In the genomic region with DNA sequence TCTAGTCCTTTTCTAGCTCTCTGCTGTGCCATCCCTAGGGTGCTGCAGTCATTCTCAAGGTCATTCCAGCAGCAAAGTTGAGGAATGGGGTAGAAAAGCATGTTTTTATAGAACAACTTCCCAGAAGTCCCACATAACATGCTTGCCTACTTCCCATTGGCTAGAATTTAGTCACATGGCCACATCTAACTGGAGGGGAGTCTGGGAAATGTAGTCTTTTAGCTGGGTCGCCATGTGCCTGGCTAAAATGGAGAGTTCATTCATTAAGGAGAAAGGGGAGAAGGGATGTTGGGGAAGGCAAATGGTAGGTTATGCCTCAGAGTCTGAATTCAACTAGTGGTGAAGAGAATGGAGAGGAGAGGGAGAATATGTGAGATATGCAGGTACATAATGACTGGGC, we compare ENCODE assay signal across 9 cellular contexts.
DNase-seq lines count a peak whose midpoint lies in the region; ATAC-seq, FAIRE-seq and TF ChIP-seq lines count a peak whose summit lies in the region.
"Had no signal": no experiment of that assay in that cellular context is flagged by ENCODE, and none has a peak within 500 bp of the region (broad histone marks: within the 10 kb centered on the region; RNA-seq: fewer than 3 reads in every experiment).

No MANE protein-coding gene starts in this region.

- no peak for TF ChIP-seq POLR2A in K562 (conservative IDR thresholded peaks at IDR 0.05)

- no peaks in the 10 kb centered on the region for H3K27me3 ChIP-seq in MM.1S (replicated peaks; ENCODE audit: insufficient read depth, low read length)
- no peaks in the 10 kb centered on the region; a peak in 2 of 5 replicates for H3K27me3 ChIP-seq in K562 (ENCODE audit: control insufficient read depth in 2 of 2, insufficient read depth in 2 of 2, low read length in 2 of 2)

- ATAC-seq in GM19395 (IDR thresholded peaks at IDR 0.05; ENCODE audit: unreplicated experiment) (peak; percentile 70), K562 (peak; percentile 98), GM19397 (IDR thresholded peaks at IDR 0.05; ENCODE audit: unreplicated experiment) (no peak)

- intact Hi-C loops in K562 (cut with micrococcal nuclease): no loop called here

- no peak overlapping the region for H3K4me2 ChIP-seq in MM.1S (ENCODE audit: low read depth, low read length)
- H3K4me2 ChIP-seq in K562 (ENCODE audit: insufficient read depth, low read length): peak overlapping the region; percentile 48

- CTCF ChIA-PET in K562 (lab: Yijun Ruan, JAX; ENCODE audit: low intra/inter-chr PET ratio): no interaction called here

- no peak overlapping the region for H3K27ac ChIP-seq in MM.1S (ENCODE audit: low read length)
- no peak overlapping the region for H3K27ac ChIP-seq in K562 (ENCODE audit: extremely low read depth, low read depth, low read length)

- POLR2A ChIA-PET in K562 (lab: Yijun Ruan, JAX): no interaction called here

- WGBS in K562 (ENCODE audit: insufficient coverage, low coverage, missing lambda C conversion rate): 0% methylated on average over 1 of the region's 1 CpG

- TF ChIP-seq CTCF in MM.1S (IDR thresholded peaks at IDR 0.05; ENCODE audit: low read length) (no peak), K562 (IDR thresholded peaks at IDR 0.05 in 2 of 3, conservative IDR thresholded peaks at IDR 0.05 in 1 of 3; ENCODE audit: insufficient read depth in 2 of 3, low read depth in 1 of 3, low read length in 3 of 3) (no peak)

- H3K79me2 ChIP-seq in MM.1S (ENCODE audit: low read length) (no peaks in the 10 kb centered on the region), K562 (ENCODE audit: control insufficient read depth, insufficient read depth, low read length) (no peaks in the 10 kb centered on the region)

- BruUV-seq in K562 (replicated peaks; lab: Mats Ljungman, UMichigan): no TSS peak

- H3K9me1 ChIP-seq in K562 (ENCODE audit: control insufficient read depth, insufficient read depth, low read length): no peaks in the 10 kb centered on the region

- H3K4me3 ChIP-seq in MM.1S (ENCODE audit: low read length): no peak overlapping the region
- H3K4me3 ChIP-seq in K562: no peak overlapping the region

- no peaks in the 10 kb centered on the region for H3F3A ChIP-seq in MM.1S (ENCODE audit: insufficient read depth, low read length)

- H2AFZ ChIP-seq in MM.1S (ENCODE audit: low read length) (0 out of 2 replicates have a peak overlapping the region, but pooled peaks have one; percentile 1), K562 (ENCODE audit: low read depth, low read length) (peak overlapping the region; percentile 93)

- H4K20me1 ChIP-seq in MM.1S (ENCODE audit: insufficient read depth, low read length): no peaks in the 10 kb centered on the region
- no peaks in the 10 kb centered on the region for H4K20me1 ChIP-seq in K562 (replicated peaks; ENCODE audit: control insufficient read depth, insufficient read depth, low read length)

- H3K36me3 ChIP-seq in MM.1S (replicated peaks; ENCODE audit: insufficient read depth, low read length): no peaks in the 10 kb centered on the region
- no peaks in the 10 kb centered on the region for H3K36me3 ChIP-seq in K562 (ENCODE audit: control insufficient read depth, insufficient read depth, low read length)

- H3K9ac ChIP-seq in MM.1S (ENCODE audit: low read length): no peak overlapping the region
- H3K9ac ChIP-seq in K562 (ENCODE audit: insufficient read depth in 1 of 2, low read depth in 2 of 2, low read length in 2 of 2): no peak overlapping the region

- no peaks in the 10 kb centered on the region for H3K9me3 ChIP-seq in MM.1S (replicated peaks; ENCODE audit: insufficient read depth, low read length)
- H3K9me3 ChIP-seq in K562 (replicated peaks; ENCODE audit: control insufficient read depth, insufficient read depth, low read depth, low read length): no peaks in the 10 kb centered on the region

- peak; percentile 71 for FAIRE-seq in K562 (lab: Jason Lieb, UNC)

- H3K4me1 ChIP-seq in MM.1S (ENCODE audit: low read length) (no peaks in the 10 kb centered on the region), K562 (replicated peaks in 1 of 2; ENCODE audit: control insufficient read depth in 2 of 2, insufficient read depth in 2 of 2, low read length in 2 of 2) (no peaks in the 10 kb centered on the region)

- TF ChIP-seq RAD21 in K562 (CRISPR knock-in tag; conservative IDR thresholded peaks at IDR 0.05 in 1 of 2, IDR thresholded peaks at IDR 0.05 in 1 of 2): no peak

- in situ Hi-C loops in ACHN (cut with HindIII; ENCODE audit: low pct_ligation_motif_present, low pct_unique_long_range_greater_than_20kb, low sequenced_read_pairs): no loop called here
- in situ Hi-C loops in K562 (cut with MboI): no loop called here

- H3K9me2 ChIP-seq in MM.1S (replicated peaks; ENCODE audit: insufficient read depth, low read length): no peaks in the 10 kb centered on the region

- no peak for TF ChIP-seq EP300 in K562 (IDR thresholded peaks at IDR 0.05; ENCODE audit: low read length)

- DNase-seq in ACHN (peak; percentile 47), MM.1S (peak; percentile 37), K562 (ENCODE audit: extremely low read depth in 1 of 4, low spot score in 3 of 4) (peak; percentile 62 to 68 (median 66)), mesenteric fat pad (ENCODE audit: low spot score) (no peak), NCI-H2029 treated with DMSO at 0.1 percent for 48 hours (lab: John Stamatoyannopoulos, UW) (no peak), HuH-7.5 (ENCODE audit: low spot score) (no peak)
- DNase-seq: activated T-cell treated with anti-CD3 and anti-CD28 coated beads for 4 hours had no signal

TF ChIP-seq in K562, 482 proteins besides CTCF, POLR2A, EP300 and RAD21 (continues in another document):
- TF ChIP-seq ZNF316 (IDR thresholded peaks at IDR 0.05): no peak
- TF ChIP-seq, protein P1, sequence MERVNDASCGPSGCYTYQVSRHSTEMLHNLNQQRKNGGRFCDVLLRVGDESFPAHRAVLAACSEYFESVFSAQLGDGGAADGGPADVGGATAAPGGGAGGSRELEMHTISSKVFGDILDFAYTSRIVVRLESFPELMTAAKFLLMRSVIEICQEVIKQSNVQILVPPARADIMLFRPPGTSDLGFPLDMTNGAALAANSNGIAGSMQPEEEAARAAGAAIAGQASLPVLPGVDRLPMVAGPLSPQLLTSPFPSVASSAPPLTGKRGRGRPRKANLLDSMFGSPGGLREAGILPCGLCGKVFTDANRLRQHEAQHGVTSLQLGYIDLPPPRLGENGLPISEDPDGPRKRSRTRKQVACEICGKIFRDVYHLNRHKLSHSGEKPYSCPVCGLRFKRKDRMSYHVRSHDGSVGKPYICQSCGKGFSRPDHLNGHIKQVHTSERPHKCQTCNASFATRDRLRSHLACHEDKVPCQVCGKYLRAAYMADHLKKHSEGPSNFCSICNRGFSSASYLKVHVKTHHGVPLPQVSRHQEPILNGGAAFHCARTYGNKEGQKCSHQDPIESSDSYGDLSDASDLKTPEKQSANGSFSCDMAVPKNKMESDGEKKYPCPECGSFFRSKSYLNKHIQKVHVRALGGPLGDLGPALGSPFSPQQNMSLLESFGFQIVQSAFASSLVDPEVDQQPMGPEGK (CRISPR knock-in tag; IDR thresholded peaks at IDR 0.05; ENCODE audit: borderline replicate concordance): no peak
- peak; percentile 58; the same call in 1 of the 2 replicates for TF ChIP-seq MYC (IDR thresholded peaks at IDR 0.05; ENCODE audit: low read depth, low read length)
- no peak for TF ChIP-seq MYC (CRISPR knock-in tag; IDR thresholded peaks at IDR 0.05; ENCODE audit: borderline replicate concordance, low read depth)
- TF ChIP-seq, protein P2, sequence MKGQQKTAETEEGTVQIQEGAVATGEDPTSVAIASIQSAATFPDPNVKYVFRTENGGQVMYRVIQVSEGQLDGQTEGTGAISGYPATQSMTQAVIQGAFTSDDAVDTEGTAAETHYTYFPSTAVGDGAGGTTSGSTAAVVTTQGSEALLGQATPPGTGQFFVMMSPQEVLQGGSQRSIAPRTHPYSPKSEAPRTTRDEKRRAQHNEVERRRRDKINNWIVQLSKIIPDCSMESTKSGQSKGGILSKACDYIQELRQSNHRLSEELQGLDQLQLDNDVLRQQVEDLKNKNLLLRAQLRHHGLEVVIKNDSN (CRISPR knock-in tag; IDR thresholded peaks at IDR 0.05): peak; percentile 96
- TF ChIP-seq ZNF551 (CRISPR knock-in tag; IDR thresholded peaks at IDR 0.05): no peak
- 0 out of 2 replicates have a peak, but pooled peaks have one; percentile 27 for TF ChIP-seq EP400 (IDR thresholded peaks at IDR 0.05)
- TF ChIP-seq ZNF699 (CRISPR knock-in tag; IDR thresholded peaks at IDR 0.05; ENCODE audit: insufficient replicate concordance): no peak
- TF ChIP-seq HNRNPK (IDR thresholded peaks at IDR 0.05; ENCODE audit: low read depth, low read length, poor library complexity, severe bottlenecking): no peak
- TF ChIP-seq CBX3 (IDR thresholded peaks at IDR 0.05; ENCODE audit: borderline replicate concordance in 1 of 2, low read length in 2 of 2): peak in 1 of 2 experiments; percentile 24; a peak in 1 of 3 replicates
- peak; percentile 34; the same call in 1 of the 2 replicates for TF ChIP-seq MBD2 (IDR thresholded peaks at IDR 0.05; ENCODE audit: borderline replicate concordance, low read depth)
- peak; percentile 72 to 79 for TF ChIP-seq SIX5 (IDR thresholded peaks at IDR 0.05; ENCODE audit: borderline replicate concordance in 1 of 2, insufficient read depth in 1 of 2, low read depth in 1 of 2, low read length in 2 of 2)
- peak; percentile 39 for TF ChIP-seq CBFA2T2 (conservative IDR thresholded peaks at IDR 0.05)
- TF ChIP-seq GTF2F1 (IDR thresholded peaks at IDR 0.05; ENCODE audit: low read depth, low read length): no peak
- TF ChIP-seq NR2C2 (CRISPR knock-in tag; IDR thresholded peaks at IDR 0.05): no peak
- TF ChIP-seq NR2C2 (tag; IDR thresholded peaks at IDR 0.05): no peak
- TF ChIP-seq SNIP1 (IDR thresholded peaks at IDR 0.05; ENCODE audit: low read depth): no peak
- peak; percentile 3 for TF ChIP-seq NFYB (IDR thresholded peaks at IDR 0.05; ENCODE audit: extremely low read depth, insufficient read length)
- 0 out of 2 replicates have a peak, but pooled peaks have one; percentile 44 for TF ChIP-seq DIDO1 (tag; IDR thresholded peaks at IDR 0.05; ENCODE audit: low read depth)
- TF ChIP-seq, protein P3, sequence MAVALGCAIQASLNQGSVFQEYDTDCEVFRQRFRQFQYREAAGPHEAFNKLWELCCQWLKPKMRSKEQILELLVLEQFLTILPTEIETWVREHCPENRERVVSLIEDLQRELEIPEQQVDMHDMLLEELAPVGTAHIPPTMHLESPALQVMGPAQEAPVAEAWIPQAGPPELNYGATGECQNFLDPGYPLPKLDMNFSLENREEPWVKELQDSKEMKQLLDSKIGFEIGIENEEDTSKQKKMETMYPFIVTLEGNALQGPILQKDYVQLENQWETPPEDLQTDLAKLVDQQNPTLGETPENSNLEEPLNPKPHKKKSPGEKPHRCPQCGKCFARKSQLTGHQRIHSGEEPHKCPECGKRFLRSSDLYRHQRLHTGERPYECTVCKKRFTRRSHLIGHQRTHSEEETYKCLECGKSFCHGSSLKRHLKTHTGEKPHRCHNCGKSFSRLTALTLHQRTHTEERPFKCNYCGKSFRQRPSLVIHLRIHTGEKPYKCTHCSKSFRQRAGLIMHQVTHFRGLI (CRISPR knock-in tag; IDR thresholded peaks at IDR 0.05): no peak
- TF ChIP-seq RBFOX2 (IDR thresholded peaks at IDR 0.05; ENCODE audit: low read depth, low read length): no peak

Comparison
In these comparisons a context has a peak if more than half of its experiments do, and no peak if none do; other contexts are left out.
1. DNase-seq: peak in ACHN (single experiment), MM.1S (single experiment) and K562 (4 of 4); none in mesenteric fat pad (single experiment), NCI-H2029 treated with DMSO at 0.1 percent for 48 hours (single experiment) and HuH-7.5 (single experiment).